In the genomic region with DNA sequence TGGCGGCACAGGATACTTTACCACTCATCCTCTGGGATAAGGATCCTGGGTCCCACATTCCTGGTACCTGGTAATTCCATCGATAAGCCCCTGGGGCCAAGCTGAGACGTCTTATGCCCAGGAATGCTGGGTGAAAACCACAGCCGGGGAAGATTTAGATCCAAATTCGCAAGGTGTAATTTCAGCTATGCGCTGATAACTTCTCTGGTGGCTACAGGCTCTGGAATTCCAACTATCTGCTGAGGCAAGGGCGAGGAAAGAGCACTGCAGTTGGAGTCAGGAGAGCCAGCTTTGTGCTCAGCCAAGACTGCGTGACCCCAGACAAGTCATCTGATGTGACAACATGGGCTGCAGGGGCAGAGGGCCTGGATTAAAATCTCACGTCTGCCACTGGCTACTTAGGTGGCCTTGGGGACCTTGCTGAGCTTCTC, we compare ENCODE assay signal across 24 cellular contexts. TPM values are rescaled to one million over a fixed set of nuclear protein-coding genes. Genes with fewer than 3 reads are reported as not detected.
"Had no signal": no experiment of that assay in that cellular context is flagged by ENCODE, and none has a peak within 500 bp of the region (broad histone marks: within the 10 kb centered on the region; RNA-seq: fewer than 3 reads in every experiment).

No MANE protein-coding gene starts in this region.

- H3K4me1 Mint-ChIP-seq: activated CD4-positive, alpha-beta T cell treated with anti-CD3 and anti-CD28 coated beads for 36 hours had no signal

- H3K9me3 Mint-ChIP-seq: activated T-cell treated with anti-CD3 and anti-CD28 coated beads, Interleukin-2, amount 50 U/mL, for 24 hours; activated T-helper 2 cell treated with anti-CD3 and anti-CD28 coated beads, Interferon-gamma antibody, Interleukin-2, Interleukin-4, amounts not matched to agents 10 μg/mL and 5 μg/mL and 100 μg/mL, durations not matched to agents 14 hours and 24 hours and 36 hours; type B pancreatic cell had no signal

- H3K9me3 ChIP-seq: left lung, testis had no signal

- H3K4me2 ChIP-seq: smooth muscle cell had no signal

- H3K27ac Mint-ChIP-seq: activated CD4-positive, alpha-beta T cell treated with anti-CD3 and anti-CD28 coated beads for 36 hours; activated naive CD8-positive, alpha-beta T cell; activated T-cell treated with anti-CD3 and anti-CD28 coated beads, Interleukin-2, amount 50 U/mL, for 24 hours; activated T-helper 2 cell treated with anti-CD3 and anti-CD28 coated beads, Interferon-gamma antibody, Interleukin-2, Interleukin-4, amounts not matched to agents 10 μg/mL and 5 μg/mL and 100 μg/mL, durations not matched to agents 14 hours and 24 hours and 36 hours; nephron; type B pancreatic cell; WTC11 had no signal

- H3K27me3 Mint-ChIP-seq: activated CD4-positive, alpha-beta T cell treated with anti-CD3 and anti-CD28 coated beads for 36 hours; activated naive CD8-positive, alpha-beta T cell; type B pancreatic cell had no signal

- H3K36me3 Mint-ChIP-seq: activated naive CD8-positive, alpha-beta T cell; type B pancreatic cell; WTC11 had no signal

- H3K36me3 ChIP-seq: heart right ventricle, left lung had no signal

- H3K27ac ChIP-seq: epithelial cell of prostate, heart right ventricle, left lung, testis had no signal

- H3K4me3 Mint-ChIP-seq: activated CD4-positive, alpha-beta T cell treated with anti-CD3 and anti-CD28 coated beads for 36 hours; activated naive CD8-positive, alpha-beta T cell; activated T-cell treated with anti-CD3 and anti-CD28 coated beads, Interleukin-2, amount 50 U/mL, for 24 hours; nephron; type B pancreatic cell; WTC11 had no signal

- H3K4me3 ChIP-seq: heart right ventricle, left lung, smooth muscle cell, testis had no signal

- H3K27me3 ChIP-seq: heart right ventricle, left lung, testis had no signal

- DNase-seq: activated CD4-positive, alpha-beta T cell treated with anti-CD3 and anti-CD28 coated beads for 36 hours; activated CD4-positive, alpha-beta T cell treated with anti-CD3 and anti-CD28 coated beads, Interleukin-2, amount 50 U/mL, for 4 hours; activated CD8-positive, alpha-beta memory T cell treated with anti-CD3 and anti-CD28 coated beads for 24 hours; activated CD8-positive, alpha-beta memory T cell treated with anti-CD3 and anti-CD28 coated beads, Interleukin-2, amount 50 U/mL, for 4 hours; activated naive CD4-positive, alpha-beta T cell; activated T-cell treated with anti-CD3 and anti-CD28 coated beads, Interleukin-2, amount 50 U/mL, for 24 hours; amniotic stem cell; cortex of kidney; heart right ventricle; left lung; stimulated activated CD4-positive, alpha-beta T cell treated with anti-CD3 and anti-CD28 coated beads, Interleukin-4, amount 100 ng/mL, for 1 hour; stimulated activated naive CD4-positive, alpha-beta T cell; T-helper 1 cell; testis had no signal

RNA-seq across cellular contexts. Expression of a gene that starts 9.9 kb away (rescaled TPM):
- total RNA-seq: activated CD4-positive, alpha-beta T cell treated with anti-CD3 and anti-CD28 coated beads for 36 hours; cerebellum; heart right ventricle; lung microvascular endothelial cell; myocyte; smooth muscle cell had no signal
